In the genomic region with DNA sequence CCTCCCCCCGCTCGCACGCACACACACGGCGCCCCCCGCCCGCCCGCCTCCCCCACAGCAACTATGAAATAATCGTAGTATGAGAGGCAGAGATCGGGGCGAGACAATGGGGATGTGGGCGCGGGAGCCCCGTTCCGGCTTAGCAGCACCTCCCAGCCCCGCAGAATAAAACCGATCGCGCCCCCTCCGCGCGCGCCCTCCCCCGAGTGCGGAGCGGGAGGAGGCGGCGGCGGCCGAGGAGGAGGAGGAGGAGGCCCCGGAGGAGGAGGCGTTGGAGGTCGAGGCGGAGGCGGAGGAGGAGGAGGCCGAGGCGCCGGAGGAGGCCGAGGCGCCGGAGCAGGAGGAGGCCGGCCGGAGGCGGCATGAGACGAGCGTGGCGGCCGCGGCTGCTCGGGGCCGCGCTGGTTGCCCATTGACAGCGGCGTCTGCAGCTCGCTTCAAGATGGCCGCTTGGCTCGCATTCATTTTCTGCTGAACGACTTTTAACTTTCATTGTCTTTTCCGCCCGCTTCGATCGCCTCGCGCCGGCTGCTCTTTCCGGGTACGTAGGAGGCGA, we compare ENCODE assay signal across 9 cellular contexts. TPM values are rescaled to one million over a fixed set of nuclear protein-coding genes. Genes with fewer than 3 reads are reported as not detected.
A peak's percentile ranks its signal among the peaks of the same experiment; 100 is the strongest.
DNase-seq lines count a peak whose midpoint lies in the region; ATAC-seq lines count a peak whose summit lies in the region.
"Had no signal": no experiment of that assay in that cellular context is flagged by ENCODE, and none has a peak within 500 bp of the region (broad histone marks: within the 10 kb centered on the region; RNA-seq: fewer than 3 reads in every experiment).

No MANE protein-coding gene starts in this region.

- ATAC-seq in GM19397 (IDR thresholded peaks at IDR 0.05; ENCODE audit: unreplicated experiment) (peak; percentile 11), GM19324 (IDR thresholded peaks at IDR 0.05; ENCODE audit: low FRiP score, unreplicated experiment) (no peak)

- peaks cover 38% of the 10 kb centered on the region for H3K27me3 ChIP-seq in mononuclear cell (ENCODE audit: insufficient read depth, low read length)

- H3K9me3 ChIP-seq in mononuclear cell (ENCODE audit: low read depth, low read length): no peaks in the 10 kb centered on the region

- H3K4me3 ChIP-seq in mononuclear cell (ENCODE audit: low read length): peak overlapping the region; percentile 74

- DNase-seq in CD1c-positive myeloid dendritic cell (ENCODE audit: extremely low spot score) (peak; percentile 73), NCI-H774 (lab: John Stamatoyannopoulos, UW) (peak; percentile 45), epithelial cell of prostate (ENCODE audit: low read depth, low spot score) (no peak), substantia nigra (lab: John Stamatoyannopoulos, UW) (peak in 35 of 49 donors; percentile 39 to 91 (median 68))
- DNase-seq in activated T-cell treated with anti-CD3 and anti-CD28 coated beads, Interleukin-2, amount 50 U/mL, for 1 hour: peak; percentile 77

- H3K4me1 ChIP-seq in mononuclear cell (ENCODE audit: insufficient read depth, low read length): peaks cover 46% of the 10 kb centered on the region

- H3K27ac ChIP-seq in epithelial cell of prostate (peak overlapping the region; percentile 70), substantia nigra (ENCODE audit: low read depth, low read length, poor library complexity, severe bottlenecking) (peak overlapping the region; percentile 98)

RNA-seq across cellular contexts. Expression of gene BMI1, which starts 0.3 kb away (rescaled TPM):
- 67.4 TPM for total RNA-seq in mononuclear cell

RNA-seq across cellular contexts. Expression of gene COMMD3, which starts 5.0 kb away (rescaled TPM):
- total RNA-seq in mononuclear cell: 21.5 TPM

RNA-seq across cellular contexts. Expression of gene SPAG6, which starts 24.1 kb away (rescaled TPM):
- not detected for total RNA-seq in mononuclear cell
- total RNA-seq: activated CD8-positive, alpha-beta memory T cell treated with anti-CD3 and anti-CD28 coated beads for 36 hours had no signal
